ENCODE assay signal across 18 cellular contexts in the genomic region with DNA sequence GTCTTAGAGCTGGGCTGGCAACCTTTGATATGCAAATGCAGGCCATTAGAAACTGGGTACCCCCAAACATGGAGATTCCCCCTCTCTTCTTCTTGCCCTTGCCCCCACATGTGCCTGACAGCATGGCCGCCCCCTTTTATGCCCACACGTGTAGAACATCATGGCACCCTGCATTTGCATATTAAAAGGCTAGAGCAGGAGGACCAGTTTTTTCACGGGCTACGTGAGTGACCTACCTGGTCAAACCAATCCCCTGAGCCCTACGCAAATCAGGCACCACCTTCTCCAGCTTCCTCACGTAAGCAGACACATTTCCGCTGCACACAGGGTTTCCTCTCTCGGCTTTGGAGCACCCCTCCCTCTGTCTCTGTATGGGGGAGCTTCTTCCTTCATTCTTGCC.
"Had no signal": no experiment of that assay in that cellular context is flagged by ENCODE, and none has a peak within 500 bp of the region (broad histone marks: within the 10 kb centered on the region; RNA-seq: fewer than 3 reads in every experiment).

No MANE protein-coding gene starts in this region.

- H3K4me3 Mint-ChIP-seq: memory B cell; natural killer cell treated with Interleukin-12 subunit alpha and Interleukin-12 subunit beta and Interleukin-15 and Interleukin-18, amount 100 ng/mL, for 72 hours had no signal

- H3K9me3 ChIP-seq: heart left ventricle, left lung, lower lobe of right lung, prostate gland, stomach, thoracic aorta, transverse colon had no signal

- H3K4me1 ChIP-seq: prostate gland had no signal

- DNase-seq: cortex of kidney; dorsolateral prefrontal cortex; effector CD8-positive, alpha-beta T cell; heart left ventricle; hippocampal formation; left lung; lower lobe of right lung; midbrain; retina; stimulated activated naive CD4-positive, alpha-beta T cell; stomach; substantia nigra; transverse colon had no signal

- H3K4me3 ChIP-seq: dorsolateral prefrontal cortex, heart left ventricle, left lung, lower lobe of right lung, prostate gland, stomach, thoracic aorta, transverse colon had no signal

- H3K9me3 Mint-ChIP-seq: memory B cell; natural killer cell treated with Interleukin-12 subunit alpha and Interleukin-12 subunit beta and Interleukin-15 and Interleukin-18, amount 100 ng/mL, for 72 hours had no signal

- H3K27me3 ChIP-seq: dorsolateral prefrontal cortex, left lung, stomach, transverse colon had no signal

- H3K27ac Mint-ChIP-seq: memory B cell; natural killer cell treated with Interleukin-12 subunit alpha and Interleukin-12 subunit beta and Interleukin-15 and Interleukin-18, amount 100 ng/mL, for 72 hours had no signal

- H3K9ac ChIP-seq: parathyroid adenoma had no signal

- H3K36me3 Mint-ChIP-seq: memory B cell; natural killer cell treated with Interleukin-12 subunit alpha and Interleukin-12 subunit beta and Interleukin-15 and Interleukin-18, amount 100 ng/mL, for 72 hours had no signal

- H3K27ac ChIP-seq: dorsolateral prefrontal cortex, heart left ventricle, parathyroid adenoma, prostate gland, thoracic aorta, transverse colon had no signal

- H3K36me3 ChIP-seq: heart left ventricle, left lung, lower lobe of right lung, prostate gland, stomach, thoracic aorta, transverse colon had no signal
